Comparison of ENCODE assay signal across 1 cellular context in genomic region chr13:96994030-96994848, GRCh38.
A peak's percentile ranks its signal among the peaks of the same experiment; 100 is the strongest.
TF ChIP-seq lines count a peak whose summit lies in the region.

Gene OXGR1 (minus strand): TSS chr13:96994476. CDS start chr13:96987759, 6,717 bp downstream.

TF ChIP-seq in HEK293, 187 proteins besides CTCF, POLR2A, EP300 and RAD21 (continued from another document):
- TF ChIP-seq ZBTB49 (tag by site-specific recombination; IDR thresholded peaks at IDR 0.05; ENCODE audit: low read depth): no peak
- no peak for TF ChIP-seq ZSCAN23 (tag by site-specific recombination; IDR thresholded peaks at IDR 0.05)
- TF ChIP-seq ZNF362 (tag by site-specific recombination; IDR thresholded peaks at IDR 0.05): peak; percentile 10; the same call in 1 of the 2 replicates
- no peak; the same call in 1 of the 2 replicates for TF ChIP-seq KLF8 (tag by site-specific recombination; IDR thresholded peaks at IDR 0.05)
- TF ChIP-seq, protein P1, sequence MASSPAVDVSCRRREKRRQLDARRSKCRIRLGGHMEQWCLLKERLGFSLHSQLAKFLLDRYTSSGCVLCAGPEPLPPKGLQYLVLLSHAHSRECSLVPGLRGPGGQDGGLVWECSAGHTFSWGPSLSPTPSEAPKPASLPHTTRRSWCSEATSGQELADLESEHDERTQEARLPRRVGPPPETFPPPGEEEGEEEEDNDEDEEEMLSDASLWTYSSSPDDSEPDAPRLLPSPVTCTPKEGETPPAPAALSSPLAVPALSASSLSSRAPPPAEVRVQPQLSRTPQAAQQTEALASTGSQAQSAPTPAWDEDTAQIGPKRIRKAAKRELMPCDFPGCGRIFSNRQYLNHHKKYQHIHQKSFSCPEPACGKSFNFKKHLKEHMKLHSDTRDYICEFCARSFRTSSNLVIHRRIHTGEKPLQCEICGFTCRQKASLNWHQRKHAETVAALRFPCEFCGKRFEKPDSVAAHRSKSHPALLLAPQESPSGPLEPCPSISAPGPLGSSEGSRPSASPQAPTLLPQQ (tag by site-specific recombination; IDR thresholded peaks at IDR 0.05): peak; percentile 97
- TF ChIP-seq ZNF23 (tag by site-specific recombination; IDR thresholded peaks at IDR 0.05; ENCODE audit: borderline replicate concordance): no peak
- no peak for TF ChIP-seq ZFP3 (tag by site-specific recombination; IDR thresholded peaks at IDR 0.05; ENCODE audit: low read depth)
- TF ChIP-seq ZNF670 (tag by site-specific recombination; IDR thresholded peaks at IDR 0.05; ENCODE audit: low read depth): no peak
- no peak for TF ChIP-seq ZNF776 (tag by site-specific recombination; IDR thresholded peaks at IDR 0.05; ENCODE audit: borderline replicate concordance)
- TF ChIP-seq, protein P2, sequence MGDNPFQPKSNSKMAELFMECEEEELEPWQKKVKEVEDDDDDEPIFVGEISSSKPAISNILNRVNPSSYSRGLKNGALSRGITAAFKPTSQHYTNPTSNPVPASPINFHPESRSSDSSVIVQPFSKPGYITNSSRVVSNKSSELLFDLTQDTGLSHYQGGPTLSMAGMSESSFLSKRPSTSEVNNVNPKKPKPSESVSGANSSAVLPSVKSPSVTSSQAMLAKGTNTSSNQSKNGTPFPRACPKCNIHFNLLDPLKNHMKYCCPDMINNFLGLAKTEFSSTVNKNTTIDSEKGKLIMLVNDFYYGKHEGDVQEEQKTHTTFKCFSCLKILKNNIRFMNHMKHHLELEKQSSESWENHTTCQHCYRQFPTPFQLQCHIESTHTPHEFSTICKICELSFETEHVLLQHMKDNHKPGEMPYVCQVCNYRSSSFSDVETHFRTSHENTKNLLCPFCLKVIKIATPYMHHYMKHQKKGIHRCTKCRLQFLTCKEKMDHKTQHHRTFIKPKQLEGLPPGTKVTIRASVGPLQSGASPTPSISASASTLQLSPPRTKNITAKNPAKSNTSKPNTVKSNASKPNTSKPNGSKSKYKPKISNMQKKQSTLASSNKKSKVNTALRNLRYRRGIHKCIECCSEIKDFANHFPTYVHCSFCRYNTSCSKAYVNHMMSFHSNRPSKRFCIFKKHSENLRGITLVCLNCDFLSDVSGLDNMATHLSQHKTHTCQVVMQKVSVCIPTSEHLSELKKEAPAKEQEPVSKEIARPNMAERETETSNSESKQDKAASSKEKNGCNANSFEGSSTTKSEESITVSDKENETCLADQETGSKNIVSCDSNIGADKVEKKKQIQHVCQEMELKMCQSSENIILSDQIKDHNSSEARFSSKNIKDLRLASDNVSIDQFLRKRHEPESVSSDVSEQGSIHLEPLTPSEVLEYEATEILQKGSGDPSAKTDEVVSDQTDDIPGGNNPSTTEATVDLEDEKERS (tag by site-specific recombination; IDR thresholded peaks at IDR 0.05): no peak
- TF ChIP-seq EGR2 (tag by site-specific recombination; IDR thresholded peaks at IDR 0.05; ENCODE audit: low read depth): no peak; the same call in 1 of the 2 replicates
- no peak for TF ChIP-seq PRDM10 (tag by site-specific recombination; IDR thresholded peaks at IDR 0.05)
- TF ChIP-seq PRDM2 (tag by site-specific recombination; IDR thresholded peaks at IDR 0.05; ENCODE audit: borderline replicate concordance): no peak
- TF ChIP-seq, protein P3, sequence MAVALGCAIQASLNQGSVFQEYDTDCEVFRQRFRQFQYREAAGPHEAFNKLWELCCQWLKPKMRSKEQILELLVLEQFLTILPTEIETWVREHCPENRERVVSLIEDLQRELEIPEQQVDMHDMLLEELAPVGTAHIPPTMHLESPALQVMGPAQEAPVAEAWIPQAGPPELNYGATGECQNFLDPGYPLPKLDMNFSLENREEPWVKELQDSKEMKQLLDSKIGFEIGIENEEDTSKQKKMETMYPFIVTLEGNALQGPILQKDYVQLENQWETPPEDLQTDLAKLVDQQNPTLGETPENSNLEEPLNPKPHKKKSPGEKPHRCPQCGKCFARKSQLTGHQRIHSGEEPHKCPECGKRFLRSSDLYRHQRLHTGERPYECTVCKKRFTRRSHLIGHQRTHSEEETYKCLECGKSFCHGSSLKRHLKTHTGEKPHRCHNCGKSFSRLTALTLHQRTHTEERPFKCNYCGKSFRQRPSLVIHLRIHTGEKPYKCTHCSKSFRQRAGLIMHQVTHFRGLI (tag by site-specific recombination; IDR thresholded peaks at IDR 0.05): no peak
- no peak for TF ChIP-seq HOXD13 (CRISPR knock-in tag; IDR thresholded peaks at IDR 0.05; ENCODE audit: borderline replicate concordance)
- no peak for TF ChIP-seq ZBTB21 (tag by site-specific recombination; IDR thresholded peaks at IDR 0.05)
- TF ChIP-seq GLIS2 (tag by site-specific recombination; IDR thresholded peaks at IDR 0.05): peak; percentile 77
